In the genomic region with DNA sequence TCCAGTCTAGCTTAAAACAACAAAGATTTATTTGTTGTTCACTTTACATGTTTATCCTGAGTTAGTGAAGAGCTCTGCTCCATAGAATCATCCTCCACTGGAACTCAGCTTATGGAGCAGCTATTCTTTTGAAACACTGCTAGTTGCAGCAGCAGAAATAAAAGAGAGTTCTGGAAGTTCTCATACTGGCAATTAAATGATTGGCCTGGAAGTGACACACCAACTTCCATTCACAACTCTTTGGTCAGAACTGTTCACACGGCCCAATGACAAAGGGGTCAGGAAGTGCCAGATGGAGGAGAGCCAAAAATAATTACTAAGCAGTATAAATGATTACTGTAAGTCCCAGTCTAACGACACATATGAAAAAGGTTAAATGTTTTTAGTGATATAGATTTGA, we compare ENCODE assay signal across 9 cellular contexts. TPM values are rescaled to one million over a fixed set of nuclear protein-coding genes. Genes with fewer than 3 reads are reported as not detected.
DNase-seq lines count a peak whose midpoint lies in the region; ATAC-seq, FAIRE-seq and TF ChIP-seq lines count a peak whose summit lies in the region.
"Had no signal": no experiment of that assay in that cellular context is flagged by ENCODE, and none has a peak within 500 bp of the region (broad histone marks: within the 10 kb centered on the region; RNA-seq: fewer than 3 reads in every experiment).

No MANE protein-coding gene starts in this region.

- H2BK12ac ChIP-seq in neuronal stem cell (ENCODE audit: low read length), result no peak overlapping the region

- H3K4me2 ChIP-seq in endothelial cell of umbilical vein (ENCODE audit: insufficient read depth, low read length) (peak overlapping the region; percentile 58), neuronal stem cell (ENCODE audit: insufficient read depth, low read length, poor library complexity, severe bottlenecking) (no peak overlapping the region)

- H3K4me1 Mint-ChIP-seq in CD8-positive, alpha-beta memory T cell, result peaks cover 78 to 99% (median 97%) of the 10 kb centered on the region in 3 donors
- H3K4me1 Mint-ChIP-seq in naive thymus-derived CD8-positive, alpha-beta T cell, result peaks cover 31 to 95% (median 81%) of the 10 kb centered on the region in 4 donors

- peaks cover 0 to 26% (median 5%) of the 10 kb centered on the region in 3 donors for H3K36me3 Mint-ChIP-seq in CD8-positive, alpha-beta memory T cell
- H3K36me3 Mint-ChIP-seq in naive thymus-derived CD8-positive, alpha-beta T cell, result peaks cover 0 to 26% (median 2%) of the 10 kb centered on the region in 3 donors

- H3K79me1 ChIP-seq in neuronal stem cell (ENCODE audit: low read depth, low read length), result peaks cover 2% of the 10 kb centered on the region

- no peak overlapping the region for H3K4me3 ChIP-seq in CD8-positive, alpha-beta memory T cell (ENCODE audit: low read length)
- H3K4me3 ChIP-seq in endothelial cell of umbilical vein (replicated peaks in 1 of 3; ENCODE audit: insufficient read depth in 1 of 3, low read depth in 1 of 3, low read length in 3 of 3), result peak overlapping the region in 1 of 3 experiments; percentile 27
- H3K4me3 ChIP-seq in neuronal stem cell (ENCODE audit: low read length in 2 of 2), result no peak overlapping the region

- intact Hi-C loops in endothelial cell of umbilical vein (cut with micrococcal nuclease), result loop anchor here (1.0 to 5.0 kb wide), 3 partner anchors 39 to 615 kb away; partner anchors contain the start of gene FBXO11

- no peak overlapping the region for H3K14ac ChIP-seq in neuronal stem cell (ENCODE audit: low read length)

- in situ Hi-C loops in KBM-7 (cut with MboI; ENCODE audit: low pct_unique_long_range_greater_than_20kb, low sequenced_read_pairs), result no loop called here

- H3K23ac ChIP-seq in neuronal stem cell (ENCODE audit: low read depth, low read length, poor library complexity), result no peak overlapping the region

- CTCF ChIA-PET in CD8-positive, alpha-beta memory T cell (lab: Charles Lee), result interaction anchor here (0.9 to 2.0 kb wide), 4 partner anchors 9 to 240 kb away, joined by 3 to 7 read pairs (median 4); no protein-coding TSS in a partner anchor
- CTCF ChIA-PET in endothelial cell of umbilical vein (lab: Charles Lee), result interaction anchor here (0.8 to 1.5 kb wide), 7 partner anchors 9 to 239 kb away, joined by 3 to 9 read pairs (median 4); no protein-coding TSS in a partner anchor

- H3K9ac ChIP-seq in endothelial cell of umbilical vein (replicated peaks; ENCODE audit: extremely low read depth, insufficient read depth, low read length), result peak overlapping the region; percentile 39
- H3K9ac ChIP-seq in neuronal stem cell (ENCODE audit: low read depth, low read length, poor library complexity), result no peak overlapping the region

- no peak for DNase-seq in CD8-positive, alpha-beta memory T cell
- DNase-seq in NCI-H69 (lab: John Stamatoyannopoulos, UW), result peak; percentile 44
- peak; percentile 97 for DNase-seq in endothelial cell of umbilical vein (ENCODE audit: low read depth, low spot score)
- no peak for DNase-seq in naive thymus-derived CD8-positive, alpha-beta T cell
- DNase-seq in neuronal stem cell (ENCODE audit: low spot score), result no peak
- DNase-seq in KBM-7, result no peak
- no peak for DNase-seq in stimulated activated CD8-positive, alpha-beta memory T cell treated with anti-CD3 and anti-CD28 coated beads, Interleukin-4, amount 100 ng/mL, for 48 hours

- H2BK15ac ChIP-seq in neuronal stem cell (ENCODE audit: low read length), result no peak overlapping the region

- no peak overlapping the region for H2BK120ac ChIP-seq in neuronal stem cell (ENCODE audit: low read depth, low read length)

- H3K27ac Mint-ChIP-seq in CD8-positive, alpha-beta memory T cell, result peak overlapping the region; percentile 5 to 77 (median 67)
- peak overlapping the region in 9 of 10 donors; percentile 0 to 89 (median 66) for H3K27ac Mint-ChIP-seq in naive thymus-derived CD8-positive, alpha-beta T cell
- H3K27ac Mint-ChIP-seq: dendritic cell treated with granulocyte-macrophage colony-stimulating factor and Interleukin-4, amounts not matched to agents 40 ng/mL and 50 ng/mL, for 4 days had no signal

- H4K8ac ChIP-seq in neuronal stem cell (ENCODE audit: low read depth, low read length), result no peak overlapping the region

- H2AFZ ChIP-seq in endothelial cell of umbilical vein (ENCODE audit: low read depth, low read length), result no peak overlapping the region
- H2AFZ ChIP-seq in neuronal stem cell (ENCODE audit: low read length), result no peak overlapping the region

- H3K27ac ChIP-seq in CD8-positive, alpha-beta memory T cell (ENCODE audit: low read depth, low read length), result no peak overlapping the region
- peak overlapping the region; percentile 85 for H3K27ac ChIP-seq in endothelial cell of umbilical vein (ENCODE audit: insufficient read depth, low read depth, low read length)
- no peak overlapping the region for H3K27ac ChIP-seq in neuronal stem cell (replicated peaks; ENCODE audit: low read length)

- no peaks in the 10 kb centered on the region for H3K36me3 ChIP-seq in CD8-positive, alpha-beta memory T cell (ENCODE audit: insufficient read depth, low read length)
- H3K36me3 ChIP-seq in endothelial cell of umbilical vein (ENCODE audit: control insufficient read depth in 2 of 2, extremely low read depth in 1 of 2, insufficient read depth in 2 of 2, low read length in 2 of 2) (peaks cover 0 to 2% of the 10 kb centered on the region in 2 experiments), neuronal stem cell (replicated peaks in 1 of 2; ENCODE audit: control insufficient read depth in 2 of 2, insufficient read depth in 2 of 2, low read length in 2 of 2) (peaks cover 0 to 45% of the 10 kb centered on the region in 2 donors)

- H3K27me3 ChIP-seq in CD8-positive, alpha-beta memory T cell (ENCODE audit: insufficient read depth, low read length, poor library complexity, severe bottlenecking), result no peaks in the 10 kb centered on the region
- H3K27me3 ChIP-seq in endothelial cell of umbilical vein (ENCODE audit: control insufficient read depth in 2 of 2, insufficient read depth in 2 of 2, low read length in 2 of 2) (no peaks in the 10 kb centered on the region), neuronal stem cell (ENCODE audit: control insufficient read depth in 3 of 3, insufficient read depth in 3 of 3, low read depth in 1 of 3, low read length in 3 of 3) (no peaks in the 10 kb centered on the region)

- no peak overlapping the region for H3K18ac ChIP-seq in neuronal stem cell (ENCODE audit: low read length)

- H2AK5ac ChIP-seq in neuronal stem cell (ENCODE audit: low read depth, low read length), result no peak overlapping the region

- H4K91ac ChIP-seq in neuronal stem cell (ENCODE audit: low read depth, low read length, poor library complexity), result no peak overlapping the region

- no peak for TF ChIP-seq CTCF in endothelial cell of umbilical vein (IDR thresholded peaks at IDR 0.05; ENCODE audit: extremely low read depth in 1 of 2, insufficient read depth in 1 of 2, low read depth in 1 of 2, low read length in 2 of 2)

- no peak for ATAC-seq in naive thymus-derived CD8-positive, alpha-beta T cell
- no peak for ATAC-seq in GM21423 (IDR thresholded peaks at IDR 0.05; ENCODE audit: unreplicated experiment)

- POLR2A ChIA-PET in CD8-positive, alpha-beta memory T cell (lab: Charles Lee), result no interaction called here
- POLR2A ChIA-PET in endothelial cell of umbilical vein (lab: Charles Lee), result no interaction called here
- POLR2A ChIA-PET in naive thymus-derived CD8-positive, alpha-beta T cell (lab: Charles Lee), result no interaction called here

- peak; percentile 34 for TF ChIP-seq POLR2A in endothelial cell of umbilical vein (IDR thresholded peaks at IDR 0.05; ENCODE audit: low read depth, low read length)

- no CpG with 5 or more reads among the region's 2 CpGs for WGBS in neuronal stem cell (ENCODE audit: extremely low coverage in 2 of 2, insufficient read length in 2 of 2, insufficient replicate concordance in 1 of 2), 2 donors

- no TSS peak for BruUV-seq in endothelial cell of umbilical vein (replicated peaks; lab: Mats Ljungman, UMichigan)

- H3K27me3 Mint-ChIP-seq in CD8-positive, alpha-beta memory T cell, result no peaks in the 10 kb centered on the region
- no peaks in the 10 kb centered on the region for H3K27me3 Mint-ChIP-seq in naive thymus-derived CD8-positive, alpha-beta T cell
- H3K27me3 Mint-ChIP-seq: dendritic cell treated with granulocyte-macrophage colony-stimulating factor and Interleukin-4, amounts not matched to agents 40 ng/mL and 50 ng/mL, for 4 days had no signal

- FAIRE-seq in endothelial cell of umbilical vein (lab: Jason Lieb, UNC), result peak; percentile 98

- peak overlapping the region in 3 of 7 donors; percentile 3 to 35 (median 4) for H3K4me3 Mint-ChIP-seq in CD8-positive, alpha-beta memory T cell
- H3K4me3 Mint-ChIP-seq in naive thymus-derived CD8-positive, alpha-beta T cell, result peak overlapping the region in 1 of 10 donors; percentile 10
- H3K4me3 Mint-ChIP-seq: dendritic cell treated with granulocyte-macrophage colony-stimulating factor and Interleukin-4, amounts not matched to agents 40 ng/mL and 50 ng/mL, for 4 days had no signal

- H3K9me1 ChIP-seq in endothelial cell of umbilical vein (replicated peaks; ENCODE audit: control insufficient read depth, extremely low read depth, insufficient read depth, low read length), result no peaks in the 10 kb centered on the region

- H2BK5ac ChIP-seq in neuronal stem cell (ENCODE audit: low read length), result no peak overlapping the region

- H3K9me3 ChIP-seq in CD8-positive, alpha-beta memory T cell (ENCODE audit: low read length), result no peaks in the 10 kb centered on the region
- no peaks in the 10 kb centered on the region for H3K9me3 ChIP-seq in endothelial cell of umbilical vein (replicated peaks; ENCODE audit: control insufficient read depth, insufficient read depth, low read length)
- H3K9me3 ChIP-seq in neuronal stem cell (replicated peaks in 1 of 2; ENCODE audit: control insufficient read depth in 2 of 2, insufficient read depth in 1 of 2, low read depth in 1 of 2, low read length in 2 of 2), result no peaks in the 10 kb centered on the region

- H3K9me3 Mint-ChIP-seq in CD8-positive, alpha-beta memory T cell, result no peaks in the 10 kb centered on the region
- no peaks in the 10 kb centered on the region for H3K9me3 Mint-ChIP-seq in naive thymus-derived CD8-positive, alpha-beta T cell
- H3K9me3 Mint-ChIP-seq: dendritic cell treated with granulocyte-macrophage colony-stimulating factor and Interleukin-4, amounts not matched to agents 40 ng/mL and 50 ng/mL, for 4 days had no signal

- peaks cover 96% of the 10 kb centered on the region for H3K79me2 ChIP-seq in endothelial cell of umbilical vein (ENCODE audit: control insufficient read depth, insufficient read depth, low read length)

- H4K20me1 ChIP-seq in endothelial cell of umbilical vein (replicated peaks; ENCODE audit: control insufficient read depth, extremely low read depth, insufficient read depth, low read length), result peaks cover 19% of the 10 kb centered on the region

- peaks cover 68% of the 10 kb centered on the region for H3K4me1 ChIP-seq in CD8-positive, alpha-beta memory T cell (ENCODE audit: insufficient read depth, low read length)
- H3K4me1 ChIP-seq in endothelial cell of umbilical vein (ENCODE audit: control insufficient read depth, extremely low read depth, insufficient read depth, low read length), result peaks cover 32% of the 10 kb centered on the region
- H3K4me1 ChIP-seq in neuronal stem cell (ENCODE audit: control insufficient read depth in 2 of 2, insufficient read depth in 1 of 2, low read depth in 1 of 2, low read length in 2 of 2), result peaks cover 9 to 18% of the 10 kb centered on the region in 2 donors

- dilution Hi-C loops in endothelial cell of umbilical vein (cut with MboI; ENCODE audit: extremely low pct_ligation_motif_present, low sequenced_read_pairs), result no loop called here

- H3K4ac ChIP-seq in neuronal stem cell (ENCODE audit: low read length), result no peak overlapping the region

RNA-seq across cellular contexts. Expression of gene FBXO11, which starts 39.1 kb away (rescaled TPM):
- 10 to 100 TPM; 41.2 to 41.8 TPM for total RNA-seq in CD8-positive, alpha-beta memory T cell
- polyA plus RNA-seq in CD8-positive, alpha-beta memory T cell, result 9.9 TPM
- total RNA-seq in endothelial cell of umbilical vein, result 59.6 and 65.0 TPM in 2 replicates
- polyA plus RNA-seq in endothelial cell of umbilical vein, result 23.4 and 25.6 TPM in 2 replicates
- polyA plus RNA-seq in endothelial cell of umbilical vein (2011; cell fraction: cytosol; rRNA removed), result 25.8 and 28.9 TPM in 2 replicates
- polyA plus RNA-seq in endothelial cell of umbilical vein (2011; cell fraction: nucleus; rRNA removed), result 92.2 and 123 TPM in 2 replicates
- polyA plus RNA-seq in endothelial cell of umbilical vein (2012), result 40.9 and 50.4 TPM in 2 replicates
- 93.8 and 119 TPM in 2 replicates for polyA minus RNA-seq in endothelial cell of umbilical vein
- 30.2 TPM for polyA minus RNA-seq in endothelial cell of umbilical vein (2011; cell fraction: cytosol; rRNA and poly(A)+ RNA removed)
- polyA minus RNA-seq in endothelial cell of umbilical vein (2011; cell fraction: nucleus; rRNA and poly(A)+ RNA removed), result 68.9 and 105 TPM in 2 replicates
- total RNA-seq in naive thymus-derived CD8-positive, alpha-beta T cell, result 10 to 100 TPM; 96.6 to 97.7 TPM
- polyA plus RNA-seq in naive thymus-derived CD8-positive, alpha-beta T cell, result 10 to 100 TPM in 1 of 3 donors, 1 to 10 TPM in 2; 5.0 to 10.4 (median 6.3) TPM
- 44.2 TPM for polyA plus RNA-seq in neuronal stem cell (2013, experiment 1 of 2)
- 43.9 TPM for polyA plus RNA-seq in neuronal stem cell (2013, experiment 2 of 2)

Comparison
In these comparisons a context has a peak if more than half of its experiments do, and no peak if none do; other contexts are left out.
1. DNase-seq: peak in NCI-H69 (single experiment) and endothelial cell of umbilical vein (single experiment); none in CD8-positive, alpha-beta memory T cell (0 of 5), naive thymus-derived CD8-positive, alpha-beta T cell (0 of 10), neuronal stem cell (single experiment), KBM-7 (single experiment) and stimulated activated CD8-positive, alpha-beta memory T cell treated with anti-CD3 and anti-CD28 coated beads, Interleukin-4, amount 100 ng/mL, for 48 hours (single experiment).